Comparison of ENCODE assay signal across 1 cellular context in the genomic region with DNA sequence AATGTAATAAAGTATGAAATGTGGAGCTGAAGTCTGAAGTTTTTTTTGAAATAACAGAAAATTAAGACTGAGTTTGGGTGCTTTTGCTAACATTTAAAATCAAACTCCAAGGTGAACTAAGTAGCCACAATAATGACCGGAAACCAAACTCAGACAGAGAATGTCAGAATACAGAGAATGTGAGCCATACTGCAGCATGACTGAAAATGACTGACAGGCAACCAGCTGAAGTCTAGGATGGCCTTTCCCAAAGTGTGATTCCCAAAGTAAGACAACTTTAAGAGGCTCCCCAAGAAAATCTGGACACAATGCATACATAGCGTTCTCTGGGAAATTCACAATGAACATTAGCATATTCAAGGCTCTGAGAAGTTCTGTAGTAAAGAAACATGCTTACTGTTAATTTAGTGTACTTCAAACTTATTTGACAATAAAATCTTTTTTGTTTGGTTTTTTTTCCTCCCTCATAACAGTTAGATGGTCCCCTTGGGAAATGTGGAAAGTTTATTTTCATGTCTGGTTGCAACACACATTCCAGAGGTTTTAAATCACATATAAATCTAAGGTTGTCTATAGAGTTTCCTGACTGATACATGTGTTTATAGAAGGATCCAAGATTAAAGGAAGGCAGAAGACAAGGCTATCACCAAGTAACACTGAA.
A peak's percentile ranks its signal among the peaks of the same experiment; 100 is the strongest.
TF ChIP-seq lines count a peak whose summit lies in the region.

No MANE protein-coding gene starts in this region.

TF ChIP-seq in endothelial cell of umbilical vein, 7 proteins besides CTCF, POLR2A, EP300 and RAD21:
- TF ChIP-seq, protein P1, sequence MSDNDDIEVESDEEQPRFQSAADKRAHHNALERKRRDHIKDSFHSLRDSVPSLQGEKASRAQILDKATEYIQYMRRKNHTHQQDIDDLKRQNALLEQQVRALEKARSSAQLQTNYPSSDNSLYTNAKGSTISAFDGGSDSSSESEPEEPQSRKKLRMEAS (IDR thresholded peaks at IDR 0.05; ENCODE audit: insufficient read depth, insufficient read length) = no peak
- TF ChIP-seq POLR2AphosphoS5 (IDR thresholded peaks at IDR 0.05; ENCODE audit: insufficient read depth, low read depth, low read length) (no peak), MYC (IDR thresholded peaks at IDR 0.05; ENCODE audit: low read depth, low read length) (no peak), JUN (IDR thresholded peaks at IDR 0.05; ENCODE audit: borderline replicate concordance, insufficient read depth, insufficient read length, low read depth) (peak; percentile 78), EZH2 (IDR thresholded peaks at IDR 0.05; ENCODE audit: borderline replicate concordance, low read depth, low read length, severe bottlenecking) (no peak), FOS (IDR thresholded peaks at IDR 0.05; ENCODE audit: borderline replicate concordance, insufficient read depth, low read length) (peak; percentile 83), GATA2 (IDR thresholded peaks at IDR 0.05; ENCODE audit: insufficient read depth, insufficient read length, low read depth, low read length) (no peak)
